In genomic region chr5:66826263-66826662, GRCh38 we compare ENCODE assay signal across 23 cellular contexts.
DNase-seq lines count a peak whose midpoint lies in the region; ATAC-seq and TF ChIP-seq lines count a peak whose summit lies in the region.
"Had no signal": no experiment of that assay in that cellular context is flagged by ENCODE, and none has a peak within 500 bp of the region (broad histone marks: within the 10 kb centered on the region; RNA-seq: fewer than 3 reads in every experiment).

No MANE protein-coding gene starts in this region.

- H3K27me3 ChIP-seq in cardiac muscle cell (no peaks in the 10 kb centered on the region), endodermal cell (ENCODE audit: control insufficient read depth, insufficient read depth, low read length, poor library complexity, severe bottlenecking) (peaks cover 37% of the 10 kb centered on the region), suprapubic skin (no peaks in the 10 kb centered on the region), testis (no peaks in the 10 kb centered on the region)

- H3K4me3 Mint-ChIP-seq in endodermal cell: no peak overlapping the region
- H3K4me3 Mint-ChIP-seq in memory B cell: no peak overlapping the region
- H3K4me3 Mint-ChIP-seq: CD4-positive, alpha-beta memory T cell had no signal

- H3K27ac ChIP-seq in cardiac muscle cell: peak overlapping the region; percentile 90
- H3K27ac ChIP-seq in endodermal cell (ENCODE audit: low read depth, low read length): no peak overlapping the region
- no peak overlapping the region for H3K27ac ChIP-seq in suprapubic skin
- no peak overlapping the region for H3K27ac ChIP-seq in testis
- H3K27ac ChIP-seq: A549, KMS-11 had no signal

- H3K36me3 Mint-ChIP-seq in endodermal cell (ENCODE audit: low read depth) (no peaks in the 10 kb centered on the region), memory B cell (peaks cover 3% of the 10 kb centered on the region)
- H3K36me3 Mint-ChIP-seq: CD4-positive, alpha-beta memory T cell had no signal

- intact Hi-C loops in left cardiac atrium (cut with DNase I): no loop called here
- intact Hi-C loops in testis (cut with DNase I; ENCODE audit: low total_unique reads): no loop called here

- no peak for ATAC-seq in left cardiac atrium
- ATAC-seq in memory B cell (ENCODE audit: low read depth): no peak
- ATAC-seq: A549, PC-3 had no signal

- H3K9ac ChIP-seq in endodermal cell (ENCODE audit: extremely low read depth, low read length, poor library complexity, severe bottlenecking): no peak overlapping the region
- H3K9ac ChIP-seq: KMS-11 had no signal

- TF ChIP-seq CTCF in cardiac muscle cell (IDR thresholded peaks at IDR 0.05; ENCODE audit: low read depth, low read length): no peak
- no peak for TF ChIP-seq CTCF in endodermal cell (conservative IDR thresholded peaks at IDR 0.05)
- TF ChIP-seq CTCF in suprapubic skin (IDR thresholded peaks at IDR 0.05): no peak
- no peak for TF ChIP-seq CTCF in testis (IDR thresholded peaks at IDR 0.05)

- H3K4me1 Mint-ChIP-seq in endodermal cell: peaks cover 41% of the 10 kb centered on the region
- peaks cover 16% of the 10 kb centered on the region for H3K4me1 Mint-ChIP-seq in memory B cell

- 86 to 95% methylated on average over 4 to 7 of the region's 7 CpGs for WGBS in endodermal cell (ENCODE audit: insufficient coverage in 1 of 2, insufficient read length in 1 of 2), 2 experiments
- 87% methylated on average over 7 of the region's 7 CpGs for WGBS in suprapubic skin
- WGBS in testis, 2 donors: 78 to 80% methylated on average over 7 of the region's 7 CpGs

- H3K9me3 Mint-ChIP-seq in endodermal cell (no peaks in the 10 kb centered on the region), memory B cell (no peaks in the 10 kb centered on the region)
- H3K9me3 Mint-ChIP-seq: CD4-positive, alpha-beta memory T cell had no signal

- H3K27ac Mint-ChIP-seq in endodermal cell: no peak overlapping the region
- peak overlapping the region; percentile 14 for H3K27ac Mint-ChIP-seq in memory B cell

- peak in 1 of 2 donors; percentile 68 for DNase-seq in cardiac muscle cell (ENCODE audit: low read depth in 1 of 2, low spot score in 1 of 2)
- DNase-seq in left cardiac atrium: no peak
- peak; percentile 36 for DNase-seq in endodermal cell
- DNase-seq in memory B cell (ENCODE audit: low spot score in 2 of 2): no peak
- DNase-seq in DMS53 treated with DMSO at 0.1 percent for 48 hours (lab: John Stamatoyannopoulos, UW; ENCODE audit: unreplicated experiment): no peak
- DNase-seq in suprapubic skin (ENCODE audit: low spot score in 2 of 2): no peak
- DNase-seq in testis: no peak
- DNase-seq: C1 segment of cervical spinal cord; CD4-positive, alpha-beta memory T cell; COR-L47; DMS79; GF-D8; HCEC 1CT; IMR-90; MM.1S; NCI-H2029; NCI-H446; NCI-H524 treated with DMSO at 0.1 percent for 48 hours; NCI-H774; PC-3; SHP77 had no signal

- no peaks in the 10 kb centered on the region for H3K36me3 ChIP-seq in cardiac muscle cell
- no peaks in the 10 kb centered on the region for H3K36me3 ChIP-seq in endodermal cell (ENCODE audit: control insufficient read depth, insufficient read depth, low read length)
- no peaks in the 10 kb centered on the region for H3K36me3 ChIP-seq in suprapubic skin
- H3K36me3 ChIP-seq in testis (ENCODE audit: low read depth, missing control alignments): no peaks in the 10 kb centered on the region

- no peak for TF ChIP-seq EP300 in suprapubic skin (IDR thresholded peaks at IDR 0.05)

- no peak for TF ChIP-seq POLR2A in suprapubic skin (IDR thresholded peaks at IDR 0.05)
- no peak for TF ChIP-seq POLR2A in testis (IDR thresholded peaks at IDR 0.05)

- peak overlapping the region; percentile 9 for H3K4me3 ChIP-seq in cardiac muscle cell
- H3K4me3 ChIP-seq in endodermal cell (ENCODE audit: low read length): no peak overlapping the region
- H3K4me3 ChIP-seq in suprapubic skin: no peak overlapping the region
- H3K4me3 ChIP-seq in testis: no peak overlapping the region
- H3K4me3 ChIP-seq: A549 had no signal

- H3K9me3 ChIP-seq in cardiac muscle cell (ENCODE audit: low read depth) (no peaks in the 10 kb centered on the region), endodermal cell (ENCODE audit: control insufficient read depth, low read length) (no peaks in the 10 kb centered on the region), suprapubic skin (no peaks in the 10 kb centered on the region), testis (no peaks in the 10 kb centered on the region)
- H3K9me3 ChIP-seq: A549 had no signal

- H3K4me1 ChIP-seq in cardiac muscle cell (ENCODE audit: low read depth) (peaks cover 43% of the 10 kb centered on the region), endodermal cell (ENCODE audit: control insufficient read depth, insufficient read depth, low read length) (peaks cover 30% of the 10 kb centered on the region), suprapubic skin (peaks cover 31% of the 10 kb centered on the region), testis (no peaks in the 10 kb centered on the region)

- peaks cover 20% of the 10 kb centered on the region for H3K27me3 Mint-ChIP-seq in endodermal cell (ENCODE audit: insufficient read depth)
- H3K27me3 Mint-ChIP-seq in memory B cell: no peaks in the 10 kb centered on the region
